ENCODE assay signal across 2 cellular contexts in genomic region chr1:15371610-15372539, GRCh38.
TF ChIP-seq lines count a peak whose summit lies in the region.

No MANE protein-coding gene starts in this region.

TF ChIP-seq in SK-N-SH, 30 proteins besides CTCF, POLR2A, EP300 and RAD21 (continued from another document):
- TF ChIP-seq IRF3 (IDR thresholded peaks at IDR 0.05; ENCODE audit: low read depth, low read length) (no peak), ELF1 (IDR thresholded peaks at IDR 0.05) (no peak), FOSL2 (IDR thresholded peaks at IDR 0.05; ENCODE audit: borderline replicate concordance, low read depth) (no peak), MAX (IDR thresholded peaks at IDR 0.05; ENCODE audit: low read depth) (no peak), REST (IDR thresholded peaks at IDR 0.05; ENCODE audit: low read depth, low read length) (no peak), SMC3 (IDR thresholded peaks at IDR 0.05; ENCODE audit: low read depth, low read length) (no peak)

TF ChIP-seq in SK-N-SH treated with all-trans-retinoic acid at 6 μM for 48 hours, 23 proteins besides CTCF, POLR2A, EP300 and RAD21 (continued from another document):
- TF ChIP-seq PATZ1 (CRISPR knock-in tag; IDR thresholded peaks at IDR 0.05; ENCODE audit: borderline replicate concordance) = no peak
- TF ChIP-seq OSR1 (CRISPR knock-in tag; IDR thresholded peaks at IDR 0.05) = no peak
- no peak for TF ChIP-seq ISL1 (CRISPR knock-in tag; IDR thresholded peaks at IDR 0.05)
- TF ChIP-seq TCF4 (CRISPR knock-in tag; IDR thresholded peaks at IDR 0.05; ENCODE audit: borderline replicate concordance) = no peak
